ENCODE assay signal across 16 cellular contexts in genomic region chr14:76163668-76164363, GRCh38. TPM values are rescaled to one million over a fixed set of nuclear protein-coding genes. Genes with fewer than 3 reads are reported as not detected.
A peak's percentile ranks its signal among the peaks of the same experiment; 100 is the strongest.
DNase-seq lines count a peak whose midpoint lies in the region; ATAC-seq and TF ChIP-seq lines count a peak whose summit lies in the region.
"Had no signal": no experiment of that assay in that cellular context is flagged by ENCODE, and none has a peak within 500 bp of the region (broad histone marks: within the 10 kb centered on the region; RNA-seq: fewer than 3 reads in every experiment).

No MANE protein-coding gene starts in this region.

- H3K27me3 ChIP-seq in heart left ventricle (no peaks in the 10 kb centered on the region), aorta (ENCODE audit: control insufficient read depth in 1 of 2, insufficient read depth in 2 of 2, low read length in 1 of 2) (no peaks in the 10 kb centered on the region)

- no peak overlapping the region for H3K4me3 ChIP-seq in heart left ventricle
- no peak overlapping the region for H3K4me3 ChIP-seq in aorta (ENCODE audit: low read length in 2 of 2)
- H3K4me3 ChIP-seq: HAP-1, PC-9 had no signal

- no peaks in the 10 kb centered on the region for H3K27me3 Mint-ChIP-seq in activated T-helper 1 cell treated with anti-CD3 and anti-CD28 coated beads, Interleukin-12 subunit alpha, Interleukin-12 subunit beta, Interleukin-2, Interleukin-4 antibody, amounts not matched to agents 30 ng/mL and 10 ng/mL and 1 ng/mL, durations not matched to agents 14 hours and 24 hours and 36 hours (ENCODE audit: insufficient read depth)
- H3K27me3 Mint-ChIP-seq in progenitor cell of endocrine pancreas = no peaks in the 10 kb centered on the region
- H3K27me3 Mint-ChIP-seq: CD4-positive, CD25-positive, alpha-beta regulatory T cell had no signal

- TF ChIP-seq POLR2A in heart left ventricle (IDR thresholded peaks at IDR 0.05) = no peak

- DNase-seq in activated T-helper 1 cell treated with anti-CD3 and anti-CD28 coated beads, Interleukin-12 subunit alpha, Interleukin-12 subunit beta, Interleukin-2, Interleukin-4 antibody, amounts not matched to agents 30 ng/mL and 10 ng/mL and 1 ng/mL, durations not matched to agents 14 hours and 24 hours and 36 hours (ENCODE audit: low spot score) = no peak
- DNase-seq in heart left ventricle = no peak
- DNase-seq in progenitor cell of endocrine pancreas (ENCODE audit: low spot score, unreplicated experiment) = no peak
- DNase-seq in COR-L47 (lab: John Stamatoyannopoulos, UW) = no peak
- DNase-seq in aorta = no peak
- no peak for DNase-seq in NCI-H2107 treated with DMSO at 0.1 percent for 48 hours (lab: John Stamatoyannopoulos, UW; ENCODE audit: unreplicated experiment)
- DNase-seq: CD4-positive, CD25-positive, alpha-beta regulatory T cell; EL; NCI-H1436; NCI-H2029; NCI-H2171 treated with DMSO at 0.1 percent for 48 hours; NCI-H446 treated with DMSO at 0.1 percent for 48 hours; PC-9 had no signal

- 61 to 74% (median 63%) methylated on average over 8 of the region's 8 CpGs for WGBS in heart left ventricle, 4 donors
- 59 to 72% methylated on average over 8 of the region's 8 CpGs for WGBS in aorta, 2 donors

- ATAC-seq in heart left ventricle (peak; percentile 83 to 93 (median 85)), GM18870 (IDR thresholded peaks at IDR 0.05; ENCODE audit: unreplicated experiment) (no peak), aorta (ENCODE audit: low FRiP score) (no peak)

- peaks cover 30% of the 10 kb centered on the region for H3K4me1 Mint-ChIP-seq in activated T-helper 1 cell treated with anti-CD3 and anti-CD28 coated beads, Interleukin-12 subunit alpha, Interleukin-12 subunit beta, Interleukin-2, Interleukin-4 antibody, amounts not matched to agents 30 ng/mL and 10 ng/mL and 1 ng/mL, durations not matched to agents 14 hours and 24 hours and 36 hours (ENCODE audit: low read depth)
- no peaks in the 10 kb centered on the region for H3K4me1 Mint-ChIP-seq in progenitor cell of endocrine pancreas (ENCODE audit: low read depth)

- H3K4me1 ChIP-seq in heart left ventricle = peaks cover 0 to 20% (median 13%) of the 10 kb centered on the region in 12 donors
- H3K4me1 ChIP-seq in aorta (ENCODE audit: control insufficient read depth in 1 of 2, insufficient read depth in 2 of 2, low read length in 2 of 2) = peaks cover 5 to 8% of the 10 kb centered on the region in 2 donors
- H3K4me1 ChIP-seq: HAP-1 had no signal

- intact Hi-C loops in activated T-helper 1 cell treated with anti-CD3 and anti-CD28 coated beads, Interleukin-12 subunit alpha, Interleukin-12 subunit beta, Interleukin-2, Interleukin-4 antibody, amounts not matched to agents 30 ng/mL and 10 ng/mL and 1 ng/mL, durations not matched to agents 14 hours and 24 hours and 36 hours (cut with micrococcal nuclease) = no loop called here
- intact Hi-C loops in heart left ventricle (cut with DNase I) = loop anchor here in 1 of 10 donors (10.0 kb wide), 1 partner anchor 459 kb away; no protein-coding TSS in a partner anchor
- intact Hi-C loops in aorta (cut with DNase I) = no loop called here

- H3K27ac ChIP-seq in heart left ventricle = peak overlapping the region in 11 of 12 donors; percentile 23 to 73 (median 52)
- peak overlapping the region in 1 of 2 donors; percentile 33 for H3K27ac ChIP-seq in aorta (ENCODE audit: low read depth in 1 of 2, low read length in 2 of 2)
- H3K27ac ChIP-seq: HL-60, PC-9 had no signal

- no peak overlapping the region for H3K4me3 Mint-ChIP-seq in activated T-helper 1 cell treated with anti-CD3 and anti-CD28 coated beads, Interleukin-12 subunit alpha, Interleukin-12 subunit beta, Interleukin-2, Interleukin-4 antibody, amounts not matched to agents 30 ng/mL and 10 ng/mL and 1 ng/mL, durations not matched to agents 14 hours and 24 hours and 36 hours
- no peak overlapping the region for H3K4me3 Mint-ChIP-seq in progenitor cell of endocrine pancreas (ENCODE audit: low read depth)
- H3K4me3 Mint-ChIP-seq: CD4-positive, CD25-positive, alpha-beta regulatory T cell had no signal

- H3K36me3 Mint-ChIP-seq in activated T-helper 1 cell treated with anti-CD3 and anti-CD28 coated beads, Interleukin-12 subunit alpha, Interleukin-12 subunit beta, Interleukin-2, Interleukin-4 antibody, amounts not matched to agents 30 ng/mL and 10 ng/mL and 1 ng/mL, durations not matched to agents 14 hours and 24 hours and 36 hours (ENCODE audit: low read depth) = peaks cover 56% of the 10 kb centered on the region
- peaks cover 22% of the 10 kb centered on the region for H3K36me3 Mint-ChIP-seq in progenitor cell of endocrine pancreas (ENCODE audit: insufficient read depth)

- no peaks in the 10 kb centered on the region for H3K9me3 Mint-ChIP-seq in activated T-helper 1 cell treated with anti-CD3 and anti-CD28 coated beads, Interleukin-12 subunit alpha, Interleukin-12 subunit beta, Interleukin-2, Interleukin-4 antibody, amounts not matched to agents 30 ng/mL and 10 ng/mL and 1 ng/mL, durations not matched to agents 14 hours and 24 hours and 36 hours
- H3K9me3 Mint-ChIP-seq in progenitor cell of endocrine pancreas (ENCODE audit: low read depth) = no peaks in the 10 kb centered on the region

- H3K36me3 ChIP-seq in heart left ventricle (peaks cover 0 to 50% (median 36%) of the 10 kb centered on the region in 9 donors), aorta (ENCODE audit: control insufficient read depth in 1 of 2, insufficient read depth in 2 of 2, low read length in 1 of 2) (peaks cover 0 to 8% of the 10 kb centered on the region in 2 donors)

- H3K27ac Mint-ChIP-seq in activated T-helper 1 cell treated with anti-CD3 and anti-CD28 coated beads, Interleukin-12 subunit alpha, Interleukin-12 subunit beta, Interleukin-2, Interleukin-4 antibody, amounts not matched to agents 30 ng/mL and 10 ng/mL and 1 ng/mL, durations not matched to agents 14 hours and 24 hours and 36 hours = peak overlapping the region; percentile 10
- H3K27ac Mint-ChIP-seq in progenitor cell of endocrine pancreas = peak overlapping the region; percentile 15

- H3K9me3 ChIP-seq in heart left ventricle = peaks cover 0 to 4% (median 0%) of the 10 kb centered on the region in 12 donors
- H3K9me3 ChIP-seq in aorta (ENCODE audit: control insufficient read depth, low read length) = no peaks in the 10 kb centered on the region
- H3K9me3 ChIP-seq: HAP-1 had no signal

- TF ChIP-seq CTCF in heart left ventricle (IDR thresholded peaks at IDR 0.05) = no peak
- TF ChIP-seq CTCF in progenitor cell of endocrine pancreas (IDR thresholded peaks at IDR 0.05; ENCODE audit: unreplicated experiment) = no peak

RNA-seq across cellular contexts. Expression of gene GPATCH2L, which starts 12.1 kb away (rescaled TPM):
- total RNA-seq in activated T-helper 1 cell treated with anti-CD3 and anti-CD28 coated beads, Interleukin-12 subunit alpha, Interleukin-12 subunit beta, Interleukin-2, Interleukin-4 antibody, amounts not matched to agents 30 ng/mL and 10 ng/mL and 1 ng/mL, durations not matched to agents 14 hours and 24 hours and 36 hours = 56.1 and 60.9 TPM in 2 replicates
- total RNA-seq in heart left ventricle (10 to 100 TPM; 21.0 to 32.8 (median 25.1) TPM), progenitor cell of endocrine pancreas (73.3 TPM in 2 replicates), aorta (10 to 100 TPM; 61.7 to 61.8 TPM)
- polyA plus RNA-seq in heart left ventricle (10 to 100 TPM in 1 of 2 donors, 1 to 10 TPM in 1; 5.7 to 13.9 TPM), aorta (10 to 100 TPM in 1 of 2 donors, 1 to 10 TPM in 1; 9.5 to 11.2 TPM)

Comparison
In these comparisons a context has a peak if more than half of its experiments do, and no peak if none do; other contexts are left out.
1. ATAC-seq: peak in heart left ventricle (4 of 4); none in GM18870 (single experiment) and aorta (single experiment).